Comparison of ENCODE assay signal across 38 cellular contexts in genomic region chr12:1063852-1064251, GRCh38.
"Had no signal": no experiment of that assay in that cellular context is flagged by ENCODE, and none has a peak within 500 bp of the region (broad histone marks: within the 10 kb centered on the region; RNA-seq: fewer than 3 reads in every experiment).

No MANE protein-coding gene starts in this region.

- DNase-seq: activated B cell treated with CpG ODN at 0.5 μM for 24 hours; activated CD4-positive, alpha-beta memory T cell treated with anti-CD3 and anti-CD28 coated beads for 36 hours; activated CD4-positive, alpha-beta T cell treated with anti-CD3 and anti-CD28 coated beads for 4 hours; activated CD4-positive, alpha-beta T cell treated with anti-CD3 and anti-CD28 coated beads, Interleukin-2, amount 50 U/mL, for 1 hour; activated CD4-positive, alpha-beta T cell treated with anti-CD3 and anti-CD28 coated beads, Interleukin-2, amount 50 U/mL, for 4 hours; activated CD4-positive, CD25-positive, alpha-beta regulatory T cell treated with anti-CD3 and anti-CD28 coated beads, Interleukin-2, amount 50 U/mL, for 72 hours; activated CD8-positive, alpha-beta memory T cell treated with anti-CD3 and anti-CD28 coated beads, Interleukin-2, amount 50 U/mL, for 4 hours; activated CD8-positive, alpha-beta T cell treated with anti-CD3 and anti-CD28 coated beads for 36 hours; activated effector memory CD4-positive, alpha-beta T cell treated with anti-CD3 and anti-CD28 coated beads, Interleukin-2, amount 50 U/mL, for 16 hours; activated gamma-delta T cell treated with Interleukin-2 at 50 U/mL for 16 hours; activated naive CD4-positive, alpha-beta T cell; activated naive CD4-positive, alpha-beta T cell treated with anti-CD3 and anti-CD28 coated beads for 36 hours; activated naive CD4-positive, alpha-beta T cell treated with anti-CD3 and anti-CD28 coated beads, Interleukin-2, amount 50 U/mL, for 16 hours; activated naive CD8-positive, alpha-beta T cell treated with anti-CD3 and anti-CD28 coated beads for 36 hours; activated T-cell treated with anti-CD3 and anti-CD28 coated beads for 4 hours; activated T-cell treated with anti-CD3 and anti-CD28 coated beads, Interleukin-2, amount 50 U/mL, for 1 hour; activated T-cell treated with anti-CD3 and anti-CD28 coated beads, Interleukin-2, amount 50 U/mL, for 4 hours; activated T-cell treated with anti-CD3 and anti-CD28 coated beads, Interleukin-2, amount 50 U/mL, for 72 hours; amygdala; anterior cingulate cortex; caudate nucleus; cerebellar nuclear complex; colonic mucosa; T-helper 1 cell; T-helper 2 cell; T-helper 9 cell had no signal

- ATAC-seq: activated CD8-positive, alpha-beta T cell treated with anti-CD3 and anti-CD28 coated beads for 36 hours; activated T-cell treated with anti-CD3 and anti-CD28 coated beads, Interleukin-2, amount 50 U/mL, for 4 hours; activated T-cell treated with anti-CD3 and anti-CD28 coated beads, Interleukin-2, amount 50 U/mL, for 72 hours; activated T-helper 17 cell treated with anti-CD3 and anti-CD28 coated beads, Interleukin-2, amount 50 U/mL, for 72 hours had no signal

- H3K4me3 Mint-ChIP-seq: activated B cell treated with CpG ODN at 0.5 μM for 24 hours; activated CD4-positive, alpha-beta memory T cell treated with anti-CD3 and anti-CD28 coated beads for 36 hours; activated CD4-positive, alpha-beta T cell treated with anti-CD3 and anti-CD28 coated beads, Interleukin-2, amount 10 ng/mL, durations not matched to agents 24 days and 14 days; activated CD8-positive, alpha-beta T cell treated with anti-CD3 and anti-CD28 coated beads for 36 hours; activated naive CD4-positive, alpha-beta T cell treated with anti-CD3 and anti-CD28 coated beads for 36 hours; activated naive CD8-positive, alpha-beta T cell treated with anti-CD3 and anti-CD28 coated beads for 36 hours; activated T-cell treated with anti-CD3 and anti-CD28 coated beads, Interleukin-2, amount 50 U/mL, for 4 hours; activated T-cell treated with anti-CD3 and anti-CD28 coated beads, Interleukin-2, amount 50 U/mL, for 72 hours; activated T-helper 1 cell treated with anti-CD3 and anti-CD28 coated beads, Interleukin-12 subunit alpha, Interleukin-12 subunit beta, Interleukin-2, Interleukin-4 antibody, amounts not matched to agents 30 ng/mL and 10 ng/mL and 1 ng/mL, durations not matched to agents 14 hours and 24 hours and 36 hours; activated T-helper 17 cell treated with anti-CD3 and anti-CD28 coated beads, Interleukin-2, amount 50 U/mL, for 72 hours; brain; central memory CD8-positive, alpha-beta T cell; T-helper 1 cell treated with Interleukin-12 subunit alpha and Interleukin-12 subunit beta and Interleukin-4 antibody, amounts not matched to agents 30 μg/mL and 1 μg/mL, for 36 hours; T-helper 2 cell treated with Interferon-gamma antibody and Interleukin-4, amounts not matched to agents 5 μg/mL and 100 μg/mL, for 36 hours had no signal

- H3K36me3 ChIP-seq: ascending aorta, cardiac muscle cell, colonic mucosa had no signal

- H3K27me3 ChIP-seq: ascending aorta, cardiac muscle cell, colonic mucosa had no signal

- H3K27ac ChIP-seq: ascending aorta, cardiac muscle cell, colonic mucosa, VCaP had no signal

- H3K4me3 ChIP-seq: ascending aorta, cardiac muscle cell, colonic mucosa had no signal

- H3K27ac Mint-ChIP-seq: activated B cell treated with CpG ODN at 0.5 μM for 24 hours; activated CD4-positive, alpha-beta memory T cell treated with anti-CD3 and anti-CD28 coated beads for 36 hours; activated CD4-positive, alpha-beta T cell treated with anti-CD3 and anti-CD28 coated beads, Interleukin-2, amount 10 ng/mL, durations not matched to agents 24 days and 14 days; activated CD8-positive, alpha-beta T cell treated with anti-CD3 and anti-CD28 coated beads for 36 hours; activated naive CD4-positive, alpha-beta T cell treated with anti-CD3 and anti-CD28 coated beads for 36 hours; activated naive CD8-positive, alpha-beta T cell treated with anti-CD3 and anti-CD28 coated beads for 36 hours; activated T-cell treated with anti-CD3 and anti-CD28 coated beads, Interleukin-2, amount 50 U/mL, for 72 hours; activated T-helper 1 cell treated with anti-CD3 and anti-CD28 coated beads, Interleukin-12 subunit alpha, Interleukin-12 subunit beta, Interleukin-2, Interleukin-4 antibody, amounts not matched to agents 30 ng/mL and 10 ng/mL and 1 ng/mL, durations not matched to agents 14 hours and 24 hours and 36 hours; activated T-helper 17 cell treated with anti-CD3 and anti-CD28 coated beads, Interleukin-2, amount 50 U/mL, for 72 hours; brain; T-helper 1 cell treated with Interleukin-12 subunit alpha and Interleukin-12 subunit beta and Interleukin-4 antibody, amounts not matched to agents 30 μg/mL and 1 μg/mL, for 36 hours; T-helper 2 cell treated with Interferon-gamma antibody and Interleukin-4, amounts not matched to agents 5 μg/mL and 100 μg/mL, for 36 hours had no signal

- H3K4me1 ChIP-seq: ascending aorta, colonic mucosa had no signal

- H3K4me1 Mint-ChIP-seq: activated B cell treated with CpG ODN at 0.5 μM for 24 hours; activated CD4-positive, alpha-beta T cell treated with anti-CD3 and anti-CD28 coated beads, Interleukin-2, amount 10 ng/mL, durations not matched to agents 24 days and 14 days; brain had no signal

- FAIRE-seq: bronchial epithelial cell, TTC549 had no signal

- H3K27me3 Mint-ChIP-seq: activated B cell treated with CpG ODN at 0.5 μM for 24 hours; activated CD4-positive, alpha-beta memory T cell treated with anti-CD3 and anti-CD28 coated beads for 36 hours; activated CD4-positive, alpha-beta T cell treated with anti-CD3 and anti-CD28 coated beads, Interleukin-2, amount 10 ng/mL, durations not matched to agents 24 days and 14 days; activated CD8-positive, alpha-beta T cell treated with anti-CD3 and anti-CD28 coated beads for 36 hours; activated naive CD8-positive, alpha-beta T cell treated with anti-CD3 and anti-CD28 coated beads for 36 hours; activated T-helper 17 cell treated with anti-CD3 and anti-CD28 coated beads, Interleukin-2, amount 50 U/mL, for 72 hours; central memory CD8-positive, alpha-beta T cell had no signal

- H3K9me3 ChIP-seq: colonic mucosa had no signal
